Comparison of ENCODE assay signal across 29 cellular contexts in genomic region chr2:179525340-179525739, GRCh38.
"Had no signal": no experiment of that assay in that cellular context is flagged by ENCODE, and none has a peak within 500 bp of the region (broad histone marks: within the 10 kb centered on the region; RNA-seq: fewer than 3 reads in every experiment).

No MANE protein-coding gene starts in this region.

- FAIRE-seq: colon, endometrium, frontal cortex, islet of Langerhans, small intestine, urothelium cell line had no signal

- H3K27ac ChIP-seq: epithelial cell of prostate, esophagus squamous epithelium, ovary, prostate gland, thoracic aorta had no signal

- H3K36me3 ChIP-seq: esophagus squamous epithelium, ovary, prostate gland, thoracic aorta had no signal

- H3K4me1 ChIP-seq: esophagus squamous epithelium, prostate gland had no signal

- ATAC-seq: naive thymus-derived CD4-positive, alpha-beta T cell; stimulated activated effector memory CD8-positive, alpha-beta T cell treated with anti-CD3 and anti-CD28 coated beads, Interleukin-12 subunit alpha, Interleukin-12 subunit beta, amount 100 ng/mL, for 72 hours; T-helper 17 cell had no signal

- DNase-seq: activated CD4-positive, alpha-beta memory T cell treated with anti-CD3 and anti-CD28 coated beads for 36 hours; activated CD4-positive, alpha-beta T cell treated with anti-CD3 and anti-CD28 coated beads, Interleukin-2, amount 10 ng/mL, durations not matched to agents 24 days and 14 days; activated CD4-positive, CD25-positive, alpha-beta regulatory T cell treated with anti-CD3 and anti-CD28 coated beads, Interleukin-2, amount 50 U/mL, for 72 hours; activated CD8-positive, alpha-beta memory T cell treated with anti-CD3 and anti-CD28 coated beads, Interleukin-2, amount 50 U/mL, for 48 hours; activated gamma-delta T cell; activated naive CD4-positive, alpha-beta T cell treated with anti-CD3 and anti-CD28 coated beads, Interleukin-2, amount 50 U/mL, for 16 hours; activated T-cell treated with anti-CD3 and anti-CD28 coated beads, Interleukin-2, amount 50 U/mL, for 24 hours; amniotic stem cell; central memory CD4-positive, alpha-beta T cell; effector CD8-positive, alpha-beta T cell; esophagus squamous epithelium; glutamatergic neuron; mammary epithelial cell; naive thymus-derived CD4-positive, alpha-beta T cell; ovary; small intestine; stimulated activated CD4-positive, alpha-beta T cell treated with anti-CD3 and anti-CD28 coated beads, Interleukin-4, amount 100 ng/mL, for 24 hours; T-helper 17 cell; T1000; trophoblast cell had no signal

- H3K9me3 ChIP-seq: esophagus squamous epithelium, ovary, prostate gland, thoracic aorta had no signal

- H3K4me3 ChIP-seq: esophagus squamous epithelium, ovary, prostate gland, thoracic aorta had no signal

- H3K27me3 ChIP-seq: esophagus squamous epithelium, ovary had no signal
